Comparison of ENCODE assay signal across 22 cellular contexts in the genomic region with DNA sequence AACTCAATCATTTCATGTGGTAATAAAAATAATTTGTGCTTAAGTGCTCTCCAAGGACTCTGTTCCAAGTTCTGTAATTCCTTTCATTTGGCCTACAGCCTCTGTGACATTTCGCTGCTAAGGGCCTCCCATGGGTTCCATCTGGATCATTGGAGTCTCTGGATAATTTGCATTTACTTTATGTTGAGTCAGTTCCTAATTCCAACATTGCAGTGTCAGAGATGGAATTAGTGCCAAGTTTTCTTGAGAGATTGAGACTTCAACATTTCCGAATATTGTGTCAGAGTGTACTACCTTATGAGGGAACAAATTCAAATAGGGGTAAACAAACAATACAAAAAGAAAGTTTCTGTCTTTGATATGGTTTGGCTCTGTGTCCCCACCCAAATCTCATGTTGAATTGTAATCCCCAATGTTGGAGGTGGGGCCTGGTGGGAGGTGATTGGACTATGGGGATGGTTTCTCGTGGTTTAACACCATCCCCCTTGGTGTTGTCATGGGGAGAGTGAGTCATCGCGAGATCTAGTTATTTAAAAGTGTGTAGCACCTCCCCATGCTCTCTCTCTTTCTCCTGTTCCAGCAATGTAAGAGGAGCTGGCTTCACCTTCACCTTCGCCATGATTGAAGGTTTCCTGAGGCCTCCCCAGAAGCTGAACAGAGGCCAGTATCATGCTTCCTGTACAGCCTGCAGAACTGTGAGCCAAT.
DNase-seq lines count a peak whose midpoint lies in the region; ATAC-seq, FAIRE-seq and TF ChIP-seq lines count a peak whose summit lies in the region.
"Had no signal": no experiment of that assay in that cellular context is flagged by ENCODE, and none has a peak within 500 bp of the region (broad histone marks: within the 10 kb centered on the region; RNA-seq: fewer than 3 reads in every experiment).

No MANE protein-coding gene starts in this region.

- in situ Hi-C loops in IMR-90 (cut with MboI; ENCODE audit: low sequenced_read_pairs): no loop called here

- H2AK5ac ChIP-seq in IMR-90 (ENCODE audit: low read depth, low read length) (no peak overlapping the region), H1 (ENCODE audit: low read depth, low read length) (no peak overlapping the region), mesendoderm (ENCODE audit: low read length) (no peak overlapping the region)

- no peak overlapping the region for H2BK15ac ChIP-seq in IMR-90 (ENCODE audit: low read depth, low read length)
- H2BK15ac ChIP-seq in H1 (ENCODE audit: low read length): no peak overlapping the region
- no peak overlapping the region for H2BK15ac ChIP-seq in mesendoderm (replicated peaks; ENCODE audit: low read depth)

- H3K79me1 ChIP-seq in IMR-90 (ENCODE audit: low read depth in 1 of 2, low read length in 2 of 2): no peaks in the 10 kb centered on the region
- H3K79me1 ChIP-seq in H1 (ENCODE audit: low read depth, low read length): no peaks in the 10 kb centered on the region
- H3K79me1 ChIP-seq in mesendoderm (ENCODE audit: low read length): no peaks in the 10 kb centered on the region

- no peak for ATAC-seq in IMR-90 (ENCODE audit: low read depth)
- no peak for ATAC-seq in GM19467 (IDR thresholded peaks at IDR 0.05; ENCODE audit: unreplicated experiment)
- ATAC-seq: mucosa of descending colon, WTC11 had no signal

- H3K27ac Mint-ChIP-seq in nephron progenitor cell: no peak overlapping the region

- TF ChIP-seq EP300 in H1 (IDR thresholded peaks at IDR 0.05; ENCODE audit: borderline replicate concordance in 1 of 2, low read depth in 2 of 2, low read length in 2 of 2): no peak

- TF ChIP-seq POLR2A in IMR-90 (IDR thresholded peaks at IDR 0.05; ENCODE audit: low read depth, low read length) (no peak), H1 (IDR thresholded peaks at IDR 0.05; ENCODE audit: control extremely low read depth in 1 of 2, low read depth in 2 of 2, low read length in 2 of 2) (no peak)

- CTCF ChIA-PET in IMR-90 (lab: Yijun Ruan, JAX) (no interaction called here), H1 (lab: Charles Lee; ENCODE audit: partially characterized antibody) (no interaction called here)

- H3K27ac ChIP-seq in IMR-90 (ENCODE audit: insufficient read depth, low read length) (no peak overlapping the region), H1 (ENCODE audit: low read depth, low read length) (no peak overlapping the region), mesendoderm (ENCODE audit: low read depth, low read length) (no peak overlapping the region)
- H3K27ac ChIP-seq: BLaER1 treated with 17β-estradiol and CSF1 and Interleukin-3, amounts not matched to agents 10 nM and 100 nM; heart right ventricle; Peyer's patch; sigmoid colon; thoracic aorta had no signal

- H2BK5ac ChIP-seq in IMR-90 (ENCODE audit: low read depth, low read length, poor library complexity, severe bottlenecking) (no peak overlapping the region), H1 (ENCODE audit: low read depth, low read length) (no peak overlapping the region), mesendoderm (ENCODE audit: low read length) (no peak overlapping the region)

- H3K56ac ChIP-seq in IMR-90 (ENCODE audit: extremely low read depth, insufficient read depth, low read length): no peak overlapping the region
- no peak overlapping the region for H3K56ac ChIP-seq in H1 (replicated peaks; ENCODE audit: insufficient read length, low read depth, low read length)
- no peak overlapping the region for H3K56ac ChIP-seq in mesendoderm (ENCODE audit: low read length)

- no peak overlapping the region for H4K5ac ChIP-seq in IMR-90 (ENCODE audit: low read depth, low read length)
- no peak overlapping the region for H4K5ac ChIP-seq in H1 (ENCODE audit: insufficient read length, low read depth, low read length)
- H4K5ac ChIP-seq in mesendoderm (ENCODE audit: low read length): no peak overlapping the region

- peaks cover 18% of the 10 kb centered on the region for H3K4me1 Mint-ChIP-seq in nephron progenitor cell

- DNase-seq in EL (peak; percentile 19), IMR-90 (peak; percentile 1), H1 (ENCODE audit: low read depth in 1 of 2, low spot score in 2 of 2) (no peak), mesendoderm (peak; percentile 39), nephron progenitor cell (no peak), NCI-H1092 treated with DMSO at 0.1 percent for 48 hours (lab: John Stamatoyannopoulos, UW) (no peak)
- DNase-seq: amygdala; heart right ventricle; mucosa of descending colon; NCI-H2081 treated with DMSO at 0.1 percent for 48 hours; NCI-H774; nucleus accumbens; Peyer's patch; sigmoid colon; stimulated activated CD4-positive, alpha-beta T cell treated with anti-CD3 and anti-CD28 coated beads, Interleukin-4, amount 100 ng/mL, for 24 hours; stimulated activated CD8-positive, alpha-beta memory T cell treated with anti-CD3 and anti-CD28 coated beads, Interleukin-4, amount 100 ng/mL, for 48 hours had no signal

- H3K4me3 Mint-ChIP-seq in nephron progenitor cell: no peak overlapping the region
- H3K4me3 Mint-ChIP-seq: WTC11 had no signal

- H3K14ac ChIP-seq in IMR-90 (replicated peaks; ENCODE audit: low read depth, low read length) (no peak overlapping the region), H1 (ENCODE audit: insufficient read length) (no peak overlapping the region)

- H3K4me2 ChIP-seq in IMR-90 (ENCODE audit: low read depth, low read length): no peak overlapping the region
- no peak overlapping the region for H3K4me2 ChIP-seq in H1 (ENCODE audit: insufficient read depth in 1 of 2, low read depth in 2 of 2, low read length in 2 of 2)
- no peak overlapping the region for H3K4me2 ChIP-seq in mesendoderm (ENCODE audit: low read length)
- H3K4me2 ChIP-seq: BLaER1 treated with 17β-estradiol and CSF1 and Interleukin-3, amounts not matched to agents 10 nM and 100 nM had no signal

- H3K27me3 Mint-ChIP-seq in nephron progenitor cell (ENCODE audit: low read depth, poor library complexity): no peaks in the 10 kb centered on the region

- H3K9ac ChIP-seq in IMR-90 (ENCODE audit: low read depth, low read length) (no peak overlapping the region), H1 (replicated peaks in 1 of 4; ENCODE audit: extremely low read depth in 1 of 4, low read depth in 3 of 4, low read length in 3 of 4) (no peak overlapping the region), mesendoderm (ENCODE audit: low read length) (no peak overlapping the region)
- H3K9ac ChIP-seq: BLaER1 treated with 17β-estradiol and CSF1 and Interleukin-3, amounts not matched to agents 10 nM and 100 nM had no signal

- TF ChIP-seq CTCF in IMR-90 (conservative IDR thresholded peaks at IDR 0.05; ENCODE audit: low read depth, low read length) (no peak), H1 (IDR thresholded peaks at IDR 0.05; ENCODE audit: control extremely low read depth in 1 of 3, insufficient read depth in 1 of 3, low read depth in 1 of 3, low read length in 3 of 3) (no peak), nephron progenitor cell (IDR thresholded peaks at IDR 0.05) (no peak)

- H2BK120ac ChIP-seq in IMR-90 (ENCODE audit: low read depth, low read length) (no peak overlapping the region), H1 (replicated peaks; ENCODE audit: low read depth, low read length) (no peak overlapping the region), mesendoderm (ENCODE audit: low read depth, low read length) (no peak overlapping the region)

- H4K20me1 ChIP-seq in IMR-90 (ENCODE audit: insufficient read depth, low read length) (no peaks in the 10 kb centered on the region), H1 (replicated peaks in 1 of 2; ENCODE audit: control insufficient read depth in 1 of 2, insufficient read depth in 2 of 2, low read length in 2 of 2) (no peaks in the 10 kb centered on the region)
- H4K20me1 ChIP-seq: BLaER1 treated with 17β-estradiol and CSF1 and Interleukin-3, amounts not matched to agents 10 nM and 100 nM had no signal

- 60% methylated on average over 2 of the region's 6 CpGs; no CpG with 5 or more reads in 1 of the 2 experiments for WGBS in IMR-90 (ENCODE audit: extremely low coverage in 2 of 2, insufficient read length in 1 of 2), 2 experiments
- WGBS in H1 (ENCODE audit: extremely low coverage in 1 of 2, insufficient coverage in 1 of 2, insufficient read length in 1 of 2, insufficient replicate concordance in 2 of 2, low coverage in 1 of 2, low lambda C conversion rate in 2 of 2, missing lambda C conversion rate in 1 of 2), 2 experiments: 90% methylated on average over 6 of the region's 6 CpGs; no CpG with 5 or more reads in 1 of the 2 experiments
- no CpG with 5 or more reads among the region's 6 CpGs for WGBS in mesendoderm (ENCODE audit: extremely low coverage, insufficient coverage, low lambda C conversion rate)

- H3K27me3 ChIP-seq in IMR-90 (ENCODE audit: control insufficient read depth, insufficient read depth, low read length) (no peaks in the 10 kb centered on the region), H1 (replicated peaks in 1 of 4; ENCODE audit: control insufficient read depth in 3 of 4, extremely low read depth in 1 of 4, insufficient read depth in 3 of 4, low read length in 3 of 4) (no peaks in the 10 kb centered on the region), mesendoderm (ENCODE audit: insufficient read depth, low read length, poor library complexity) (no peaks in the 10 kb centered on the region)
- H3K27me3 ChIP-seq: BLaER1 treated with 17β-estradiol and CSF1 and Interleukin-3, amounts not matched to agents 10 nM and 100 nM; heart right ventricle; Peyer's patch; sigmoid colon had no signal

- H4K8ac ChIP-seq in IMR-90 (ENCODE audit: low read depth in 2 of 2, low read length in 2 of 2): no peak overlapping the region
- no peak overlapping the region for H4K8ac ChIP-seq in H1 (ENCODE audit: extremely low read depth, insufficient read depth, low read length)
- no peak overlapping the region for H4K8ac ChIP-seq in mesendoderm (ENCODE audit: low read depth, low read length)

- H3K79me2 ChIP-seq in H1 (ENCODE audit: control insufficient read depth in 1 of 2, insufficient read depth in 2 of 2, low read length in 2 of 2) (no peaks in the 10 kb centered on the region), mesendoderm (ENCODE audit: control insufficient read depth, insufficient read depth, low read length) (no peaks in the 10 kb centered on the region)

- H3K4me1 ChIP-seq in IMR-90 (ENCODE audit: control insufficient read depth, insufficient read depth, low read length): no peaks in the 10 kb centered on the region
- H3K4me1 ChIP-seq in H1 (replicated peaks in 1 of 4; ENCODE audit: control insufficient read depth in 3 of 4, insufficient read depth in 4 of 4, low read length in 3 of 4): peaks cover 1 to 11% (median 6%) of the 10 kb centered on the region in 4 experiments; a peak in 5 of 7 replicates
- no peaks in the 10 kb centered on the region for H3K4me1 ChIP-seq in mesendoderm (ENCODE audit: control insufficient read depth, low read depth, low read length)
- H3K4me1 ChIP-seq: heart right ventricle, Peyer's patch, sigmoid colon had no signal

- TF ChIP-seq RAD21 in IMR-90 (IDR thresholded peaks at IDR 0.05; ENCODE audit: low read length) (no peak), H1 (IDR thresholded peaks at IDR 0.05 in 1 of 2, conservative IDR thresholded peaks at IDR 0.05 in 1 of 2; ENCODE audit: low read depth in 2 of 2, low read length in 2 of 2) (no peak)

- H4K91ac ChIP-seq in IMR-90 (ENCODE audit: insufficient read depth, low read depth, low read length): no peak overlapping the region
- H4K91ac ChIP-seq in H1 (replicated peaks; ENCODE audit: insufficient read length, low read length): no peak overlapping the region

- H3K23me2 ChIP-seq in H1 (ENCODE audit: low read depth, low read length): no peaks in the 10 kb centered on the region

- H3K9me3 Mint-ChIP-seq in nephron progenitor cell: no peaks in the 10 kb centered on the region

- H2BK12ac ChIP-seq in H1 (ENCODE audit: low read depth, low read length): no peak overlapping the region

- H3K23ac ChIP-seq in IMR-90 (ENCODE audit: low read depth, low read length) (no peak overlapping the region), H1 (ENCODE audit: insufficient read length) (no peak overlapping the region), mesendoderm (ENCODE audit: low read length) (no peak overlapping the region)

- H2AK9ac ChIP-seq in IMR-90 (replicated peaks; ENCODE audit: low read depth, low read length, poor library complexity): no peak overlapping the region

- H3K36me3 ChIP-seq in IMR-90 (ENCODE audit: control insufficient read depth, insufficient read depth, low read length) (no peaks in the 10 kb centered on the region), H1 (ENCODE audit: control insufficient read depth in 2 of 4, insufficient read depth in 4 of 4, low read length in 3 of 4) (no peaks in the 10 kb centered on the region), mesendoderm (ENCODE audit: control insufficient read depth, insufficient read depth, low read length) (no peaks in the 10 kb centered on the region)
- H3K36me3 ChIP-seq: BLaER1 treated with 17β-estradiol and CSF1 and Interleukin-3, amounts not matched to agents 10 nM and 100 nM; heart right ventricle; Peyer's patch; sigmoid colon; thoracic aorta had no signal

- H3K9me3 ChIP-seq in IMR-90 (ENCODE audit: control insufficient read depth, insufficient read depth, low read length) (no peaks in the 10 kb centered on the region), H1 (ENCODE audit: insufficient read depth in 2 of 2, low read depth in 1 of 2, low read length in 1 of 2) (no peaks in the 10 kb centered on the region)
- H3K9me3 ChIP-seq: BLaER1 treated with 17β-estradiol and CSF1 and Interleukin-3, amounts not matched to agents 10 nM and 100 nM; mucosa of descending colon; Peyer's patch; sigmoid colon; thoracic aorta had no signal

- POLR2A ChIA-PET in IMR-90 (lab: Charles Lee; ENCODE audit: unreplicated experiment): no interaction called here
- POLR2A ChIA-PET in H1 (lab: Charles Lee; ENCODE audit: partially characterized antibody): no interaction called here

- H3K4ac ChIP-seq in IMR-90 (ENCODE audit: low read depth, low read length): no peak overlapping the region
- H3K4ac ChIP-seq in H1 (replicated peaks; ENCODE audit: insufficient read length, low read depth, low read length): no peak overlapping the region
- no peak overlapping the region for H3K4ac ChIP-seq in mesendoderm (ENCODE audit: low read depth, low read length)

- intact Hi-C loops in IMR-90 (cut with micrococcal nuclease): no loop called here

- no peaks in the 10 kb centered on the region for H3K36me3 Mint-ChIP-seq in nephron progenitor cell (ENCODE audit: low read depth)
- H3K36me3 Mint-ChIP-seq: WTC11 had no signal

- BruUV-seq in IMR-90 (replicated peaks; lab: Mats Ljungman, UMichigan): no TSS peak

- dilution Hi-C loops in IMR-90 (cut with HindIII; ENCODE audit: low sequenced_read_pairs, unreplicated experiment): no loop called here

- H2BK20ac ChIP-seq in IMR-90 (ENCODE audit: low read depth, low read length): no peak overlapping the region
- H2BK20ac ChIP-seq in H1 (ENCODE audit: low read length): peak overlapping the region; percentile 44; the same call in 1 of the 2 replicates

- no peak overlapping the region for H3K18ac ChIP-seq in IMR-90 (ENCODE audit: low read depth, low read length)
- H3K18ac ChIP-seq in H1 (ENCODE audit: extremely low read depth, low read length): no peak overlapping the region
- H3K18ac ChIP-seq in mesendoderm (ENCODE audit: low read length): no peak overlapping the region

- no peak for FAIRE-seq in H1 (lab: Jason Lieb, UNC)
- FAIRE-seq: colon, GM19239 had no signal

- H3K9me1 ChIP-seq in IMR-90 (ENCODE audit: insufficient read depth, low read length): no peaks in the 10 kb centered on the region

- H3K4me3 ChIP-seq in IMR-90 (ENCODE audit: insufficient read depth, low read depth, low read length): no peak overlapping the region
- H3K4me3 ChIP-seq in H1 (ENCODE audit: extremely low read depth in 1 of 4, insufficient read depth in 2 of 4, low read depth in 3 of 4, low read length in 4 of 4): no peak overlapping the region
- H3K4me3 ChIP-seq in mesendoderm (ENCODE audit: low read length): no peak overlapping the region
- H3K4me3 ChIP-seq: BLaER1 treated with 17β-estradiol and CSF1 and Interleukin-3, amounts not matched to agents 10 nM and 100 nM; heart right ventricle; mucosa of descending colon; Peyer's patch; sigmoid colon; thoracic aorta had no signal

- H2AFZ ChIP-seq in IMR-90 (replicated peaks; ENCODE audit: low read length, poor library complexity) (no peak overlapping the region), H1 (ENCODE audit: low read length) (no peak overlapping the region)

Comparison
In these comparisons a context has a peak if more than half of its experiments do, and no peak if none do; other contexts are left out.
1. DNase-seq: peak in EL (single experiment), IMR-90 (single experiment) and mesendoderm (single experiment); none in H1 (0 of 2), nephron progenitor cell (single experiment) and NCI-H1092 treated with DMSO at 0.1 percent for 48 hours (single experiment).